Comparison of ENCODE assay signal across 9 cellular contexts in genomic region chr18:35231052-35231451, GRCh38. TPM values are rescaled to one million over a fixed set of nuclear protein-coding genes. Genes with fewer than 3 reads are reported as not detected.
DNase-seq lines count a peak whose midpoint lies in the region; ATAC-seq lines count a peak whose summit lies in the region.
"Had no signal": no experiment of that assay in that cellular context is flagged by ENCODE, and none has a peak within 500 bp of the region (broad histone marks: within the 10 kb centered on the region; RNA-seq: fewer than 3 reads in every experiment).

No MANE protein-coding gene starts in this region.

- peak; percentile 79 for DNase-seq in DMS53 treated with DMSO at 0.1 percent for 48 hours (lab: John Stamatoyannopoulos, UW; ENCODE audit: unreplicated experiment)
- peak; percentile 75 for DNase-seq in M059J (ENCODE audit: low read depth)
- DNase-seq in SHP77 (lab: John Stamatoyannopoulos, UW), result peak; percentile 78 to 87
- peak; percentile 91 for DNase-seq in activated effector memory CD4-positive, alpha-beta T cell treated with anti-CD3 and anti-CD28 coated beads, Interleukin-2, amount 50 U/mL, for 16 hours
- DNase-seq in foreskin melanocyte, result peak; percentile 57
- peak in 54 of 56 donors; percentile 5 to 89 (median 62) for DNase-seq in nucleus accumbens (lab: John Stamatoyannopoulos, UW)
- peak in 47 of 49 donors; percentile 8 to 89 (median 73) for DNase-seq in substantia nigra (lab: John Stamatoyannopoulos, UW)

- peak; percentile 76 for ATAC-seq in GM21825 (IDR thresholded peaks at IDR 0.05; ENCODE audit: unreplicated experiment)

- peak overlapping the region; percentile 58 for H3K27ac ChIP-seq in substantia nigra (ENCODE audit: low read depth, low read length, poor library complexity, severe bottlenecking)
- H3K27ac ChIP-seq: skin epidermis had no signal

RNA-seq across cellular contexts. Expression of gene ZNF397, which starts 9.8 kb away (rescaled TPM):
- total RNA-seq in M059J (2014; rRNA removed; shearing (Covaris generic)), result 3.0 and 6.7 TPM in 2 replicates

RNA-seq across cellular contexts. Expression of gene ZSCAN30, which starts 59.0 kb away (rescaled TPM):
- total RNA-seq in M059J (2014; rRNA removed; shearing (Covaris generic)), result 13.2 and 18.9 TPM in 2 replicates

Comparison
In these comparisons a context has a peak if more than half of its experiments do, and no peak if none do; other contexts are left out.
1. Peak in every context shown above with its lines: DNase-seq, ATAC-seq and H3K27ac ChIP-seq.